ENCODE assay signal across 1 cellular context in the genomic region with DNA sequence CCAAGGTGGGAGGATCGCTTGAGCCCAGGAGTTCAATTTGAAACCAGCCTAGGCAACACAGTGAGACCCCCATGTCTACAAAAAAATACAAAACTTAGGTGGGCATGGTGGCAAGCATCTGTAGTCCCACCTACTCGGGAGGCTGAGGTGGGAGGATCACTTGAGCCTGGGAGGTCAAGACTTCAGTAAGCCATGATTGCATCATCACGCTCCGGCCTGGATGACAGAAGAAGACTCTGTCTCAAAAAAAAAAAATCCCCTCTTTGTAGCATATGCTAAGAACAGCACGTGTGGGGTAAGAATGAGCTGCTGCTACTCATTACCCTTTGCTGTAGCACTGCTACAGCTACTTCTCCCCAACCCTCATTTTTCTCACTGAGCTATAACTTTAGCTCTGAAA.
A peak's percentile ranks its signal among the peaks of the same experiment; 100 is the strongest.
TF ChIP-seq lines count a peak whose summit lies in the region.

No MANE protein-coding gene starts in this region.

TF ChIP-seq in HepG2, 621 proteins besides CTCF, POLR2A, EP300 and RAD21:
- TF ChIP-seq, protein P1, sequence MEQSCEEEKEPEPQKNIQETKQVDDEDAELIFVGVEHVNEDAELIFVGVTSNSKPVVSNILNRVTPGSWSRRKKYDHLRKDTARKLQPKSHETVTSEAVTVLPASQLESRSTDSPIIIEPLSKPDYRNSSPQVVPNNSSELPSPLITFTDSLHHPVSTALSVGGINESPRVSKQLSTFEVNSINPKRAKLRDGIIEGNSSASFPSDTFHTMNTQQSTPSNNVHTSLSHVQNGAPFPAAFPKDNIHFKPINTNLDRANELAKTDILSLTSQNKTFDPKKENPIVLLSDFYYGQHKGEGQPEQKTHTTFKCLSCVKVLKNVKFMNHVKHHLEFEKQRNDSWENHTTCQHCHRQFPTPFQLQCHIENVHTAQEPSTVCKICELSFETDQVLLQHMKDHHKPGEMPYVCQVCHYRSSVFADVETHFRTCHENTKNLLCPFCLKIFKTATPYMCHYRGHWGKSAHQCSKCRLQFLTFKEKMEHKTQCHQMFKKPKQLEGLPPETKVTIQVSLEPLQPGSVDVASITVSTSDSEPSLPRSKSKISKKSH (CRISPR knock-in tag; IDR thresholded peaks at IDR 0.05; ENCODE audit: borderline replicate concordance) = no peak
- peak; percentile 64; the same call in 1 of the 2 replicates for TF ChIP-seq CEBPB (IDR thresholded peaks at IDR 0.05; ENCODE audit: borderline replicate concordance, low read depth, low read length)
- TF ChIP-seq ARNT (IDR thresholded peaks at IDR 0.05) = no peak
- TF ChIP-seq ATF7 (IDR thresholded peaks at IDR 0.05) = peak; percentile 44; the same call in 1 of the 2 replicates
- TF ChIP-seq ATF7 (CRISPR knock-in tag; IDR thresholded peaks at IDR 0.05) = no peak
TF ChIP-seq in HepG2: peak in this region for 2.
